In the genomic region with DNA sequence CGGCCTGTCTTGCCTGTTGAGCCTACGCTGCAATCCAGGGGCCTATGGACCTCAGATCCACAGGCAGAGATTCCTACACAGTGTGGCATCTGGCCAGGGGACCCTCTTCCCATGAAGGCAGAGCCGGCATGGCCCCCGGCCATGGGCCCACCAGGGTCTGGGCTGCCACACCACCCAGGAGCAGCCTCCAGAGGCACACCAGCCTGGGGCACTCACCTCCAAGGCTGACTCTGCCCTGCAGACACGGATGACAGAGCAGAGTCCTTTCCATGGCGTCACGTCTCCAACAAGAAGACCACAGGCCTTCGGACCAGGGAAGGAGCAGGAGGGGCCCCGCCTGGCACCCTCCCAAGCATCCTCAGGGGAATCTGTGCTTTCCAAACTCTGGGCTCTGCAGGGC, we compare ENCODE assay signal across 8 cellular contexts. TPM values are rescaled to one million over a fixed set of nuclear protein-coding genes. Genes with fewer than 3 reads are reported as not detected.
"Had no signal": no experiment of that assay in that cellular context is flagged by ENCODE, and none has a peak within 500 bp of the region (broad histone marks: within the 10 kb centered on the region; RNA-seq: fewer than 3 reads in every experiment).

No MANE protein-coding gene starts in this region.

- H3K4me3 ChIP-seq: GM12878 had no signal

- ATAC-seq: GM12878 had no signal

- DNase-seq: GDM1, GF-D8 had no signal

- FAIRE-seq: G401.6, GM12878, GM12891, GM12892, GM18507, GM19239 had no signal

RNA-seq across cellular contexts. Expression of gene HRH3, which starts 3.5 kb away (rescaled TPM):
- total RNA-seq: GM12878 had no signal
- polyA plus RNA-seq: GM12878 had no signal
